Comparison of ENCODE assay signal across 27 cellular contexts in genomic region chr20:1700990-1701389, GRCh38. TPM values are rescaled to one million over a fixed set of nuclear protein-coding genes. Genes with fewer than 3 reads are reported as not detected.
DNase-seq lines count a peak whose midpoint lies in the region; ATAC-seq, FAIRE-seq and TF ChIP-seq lines count a peak whose summit lies in the region.
"Had no signal": no experiment of that assay in that cellular context is flagged by ENCODE, and none has a peak within 500 bp of the region (broad histone marks: within the 10 kb centered on the region; RNA-seq: fewer than 3 reads in every experiment).

No MANE protein-coding gene starts in this region.

- no peaks in the 10 kb centered on the region for H3F3A ChIP-seq in GM23338 (replicated peaks; ENCODE audit: low read depth)

- H3K4me1 Mint-ChIP-seq in GM23338, result peaks cover 9% of the 10 kb centered on the region; the same call in 2 of the 3 replicates

- H3K36me3 ChIP-seq in GM23338 (ENCODE audit: insufficient read depth), result no peaks in the 10 kb centered on the region
- no peaks in the 10 kb centered on the region for H3K36me3 ChIP-seq in bronchial epithelial cell (ENCODE audit: control insufficient read depth, insufficient read depth, low read length)

- no peaks in the 10 kb centered on the region for H3K79me2 ChIP-seq in GM23338 (replicated peaks; ENCODE audit: insufficient read depth)

- peaks cover 6% of the 10 kb centered on the region for H3K4me1 ChIP-seq in GM23338 (ENCODE audit: insufficient read depth)

- no peak for TF ChIP-seq CTCF in GM23338 (conservative IDR thresholded peaks at IDR 0.05; ENCODE audit: low read depth in 2 of 2)
- TF ChIP-seq CTCF in bronchial epithelial cell (IDR thresholded peaks at IDR 0.05; ENCODE audit: insufficient read depth, low read length, severe bottlenecking), result no peak

- no peaks in the 10 kb centered on the region for H3K36me3 Mint-ChIP-seq in GM23338 (ENCODE audit: low read depth)

- no peak overlapping the region for H3K27ac Mint-ChIP-seq in GM23338
- H3K27ac Mint-ChIP-seq: activated T-cell treated with anti-CD3 and anti-CD28 coated beads, Interleukin-2, amount 50 U/mL, for 72 hours; stimulated activated memory B cell treated with anti-CD40 and anti-IgM and Interleukin-4, amounts not matched to agents 10 μg/mL and 1 μg/mL and 100 μg/mL, for 72 hours; T-helper 17 cell had no signal

- H3K27me3 ChIP-seq in GM23338 (ENCODE audit: insufficient read depth) (peaks cover 17% of the 10 kb centered on the region; the same call in 1 of the 2 replicates), bronchial epithelial cell (ENCODE audit: control insufficient read depth, insufficient read depth, low read length) (peaks cover 7% of the 10 kb centered on the region)

- FAIRE-seq in bronchial epithelial cell (lab: Jason Lieb, UNC), result no peak
- FAIRE-seq: astrocyte, kidney had no signal

- H2AFZ ChIP-seq in GM23338, result no peak overlapping the region
- H2AFZ ChIP-seq: GM23248 had no signal

- H4K20me1 ChIP-seq in GM23338 (replicated peaks; ENCODE audit: insufficient read depth), result no peaks in the 10 kb centered on the region; the same call in 1 of the 2 replicates

- peak; percentile 5 for DNase-seq in NCI-H1092 treated with DMSO at 0.1 percent for 48 hours (lab: John Stamatoyannopoulos, UW)
- DNase-seq in NCI-H1092 (lab: John Stamatoyannopoulos, UW), result no peak
- no peak for DNase-seq in GM23338 (ENCODE audit: low spot score)
- peak; percentile 59 for DNase-seq in NCI-H2171 (lab: John Stamatoyannopoulos, UW)
- peak; percentile 2 for DNase-seq in bronchial epithelial cell (ENCODE audit: low read depth)
- DNase-seq in NCI-H2227 (lab: John Stamatoyannopoulos, UW; ENCODE audit: unreplicated experiment), result no peak
- DNase-seq in GF-D8 (lab: John Stamatoyannopoulos, UW), result no peak
- DNase-seq: activated CD4-positive, alpha-beta T cell treated with anti-CD3 and anti-CD28 coated beads, Interleukin-2, amount 50 U/mL, for 4 hours; activated T-cell treated with anti-CD3 and anti-CD28 coated beads, Interleukin-2, amount 50 U/mL, for 72 hours; caudate nucleus; GM23248; head of caudate nucleus; kidney; left ventricle myocardium superior; mesendoderm; substantia nigra; T-helper 17 cell; trophoblast cell had no signal

- H3K4me2 ChIP-seq in GM23338, result no peak overlapping the region

- H3K9me3 Mint-ChIP-seq in GM23338, result no peaks in the 10 kb centered on the region

- H3K4me3 ChIP-seq in GM23338 (no peak overlapping the region), bronchial epithelial cell (ENCODE audit: low read depth, low read length) (no peak overlapping the region)
- H3K4me3 ChIP-seq: GM23248, skin epidermis had no signal

- no peak overlapping the region for H3K27ac ChIP-seq in GM23338 (ENCODE audit: low read depth)
- H3K27ac ChIP-seq: GM23248, skin epidermis had no signal

- ATAC-seq in GM23338 (peak; percentile 53; the same call in 2 of the 3 replicates), HG03196 (IDR thresholded peaks at IDR 0.05; ENCODE audit: unreplicated experiment) (no peak)
- ATAC-seq: activated CD4-positive, CD25-positive, alpha-beta regulatory T cell treated with anti-CD3 and anti-CD28 coated beads, Interleukin-2, amount 50 U/mL, for 24 hours; activated T-cell treated with anti-CD3 and anti-CD28 coated beads, Interleukin-2, amount 50 U/mL, for 72 hours; left ventricle myocardium superior; SK-N-SH treated with all-trans-retinoic acid at 6 μM for 48 hours; stimulated activated memory B cell treated with anti-CD40 and anti-IgM and Interleukin-4, amounts not matched to agents 10 μg/mL and 1 μg/mL and 100 μg/mL, for 72 hours; T-helper 17 cell had no signal

- H3K9me2 ChIP-seq in GM23338 (ENCODE audit: insufficient read depth), result no peaks in the 10 kb centered on the region

- H3K27me3 Mint-ChIP-seq in GM23338 (ENCODE audit: insufficient read depth, low read depth, poor library complexity), result peaks cover 4% of the 10 kb centered on the region
- H3K27me3 Mint-ChIP-seq: T-helper 17 cell had no signal

- no peak overlapping the region for H3K4me3 Mint-ChIP-seq in GM23338
- H3K4me3 Mint-ChIP-seq: activated T-cell treated with anti-CD3 and anti-CD28 coated beads, Interleukin-2, amount 50 U/mL, for 72 hours; stimulated activated memory B cell treated with anti-CD40 and anti-IgM and Interleukin-4, amounts not matched to agents 10 μg/mL and 1 μg/mL and 100 μg/mL, for 72 hours; T-helper 17 cell had no signal

TF ChIP-seq in GM23338, 12 proteins besides CTCF, POLR2A, EP300 and RAD21:
- no peak for TF ChIP-seq ZNF462 (CRISPR knock-in tag; IDR thresholded peaks at IDR 0.05)
- TF ChIP-seq ZNF331 (CRISPR knock-in tag; IDR thresholded peaks at IDR 0.05; ENCODE audit: low read depth), result no peak
- no peak for TF ChIP-seq CREB1 (CRISPR knock-in tag; IDR thresholded peaks at IDR 0.05; ENCODE audit: low read depth)
- TF ChIP-seq, protein P1, sequence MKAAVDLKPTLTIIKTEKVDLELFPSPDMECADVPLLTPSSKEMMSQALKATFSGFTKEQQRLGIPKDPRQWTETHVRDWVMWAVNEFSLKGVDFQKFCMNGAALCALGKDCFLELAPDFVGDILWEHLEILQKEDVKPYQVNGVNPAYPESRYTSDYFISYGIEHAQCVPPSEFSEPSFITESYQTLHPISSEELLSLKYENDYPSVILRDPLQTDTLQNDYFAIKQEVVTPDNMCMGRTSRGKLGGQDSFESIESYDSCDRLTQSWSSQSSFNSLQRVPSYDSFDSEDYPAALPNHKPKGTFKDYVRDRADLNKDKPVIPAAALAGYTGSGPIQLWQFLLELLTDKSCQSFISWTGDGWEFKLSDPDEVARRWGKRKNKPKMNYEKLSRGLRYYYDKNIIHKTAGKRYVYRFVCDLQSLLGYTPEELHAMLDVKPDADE (IDR thresholded peaks at IDR 0.05), result no peak
- no peak for TF ChIP-seq POLR2AphosphoS5 (IDR thresholded peaks at IDR 0.05; ENCODE audit: low read depth)
- no peak for TF ChIP-seq NANOG (IDR thresholded peaks at IDR 0.05; ENCODE audit: borderline replicate concordance)
- no peak for TF ChIP-seq EZH2phosphoT487 (IDR thresholded peaks at IDR 0.05; ENCODE audit: unreplicated experiment)

RNA-seq across cellular contexts. Expression of gene SIRPG, which starts 43.4 kb away (rescaled TPM):
- not detected in 2 replicates for total RNA-seq in GM23338 (2014; rRNA removed; shearing (Covaris generic))
- polyA plus RNA-seq in GM23338 (2016; fragmentation: Nextera tagmentation; extraction: Ambion mirVana), result not detected in 2 replicates
- not detected in 2 replicates for total RNA-seq in bronchial epithelial cell
- total RNA-seq: A172, astrocyte, GM23248, HT-29, myocyte had no signal
- polyA plus RNA-seq: GM23248 had no signal

Comparison
In these comparisons a context has a peak if more than half of its experiments do, and no peak if none do; other contexts are left out.
1. DNase-seq: peak in NCI-H1092 treated with DMSO at 0.1 percent for 48 hours (single experiment), NCI-H2171 (single experiment) and bronchial epithelial cell (single experiment); none in NCI-H1092 (single experiment), GM23338 (single experiment), NCI-H2227 (single experiment) and GF-D8 (single experiment).